8 cellular contexts compared by ENCODE assay signal in the genomic region with DNA sequence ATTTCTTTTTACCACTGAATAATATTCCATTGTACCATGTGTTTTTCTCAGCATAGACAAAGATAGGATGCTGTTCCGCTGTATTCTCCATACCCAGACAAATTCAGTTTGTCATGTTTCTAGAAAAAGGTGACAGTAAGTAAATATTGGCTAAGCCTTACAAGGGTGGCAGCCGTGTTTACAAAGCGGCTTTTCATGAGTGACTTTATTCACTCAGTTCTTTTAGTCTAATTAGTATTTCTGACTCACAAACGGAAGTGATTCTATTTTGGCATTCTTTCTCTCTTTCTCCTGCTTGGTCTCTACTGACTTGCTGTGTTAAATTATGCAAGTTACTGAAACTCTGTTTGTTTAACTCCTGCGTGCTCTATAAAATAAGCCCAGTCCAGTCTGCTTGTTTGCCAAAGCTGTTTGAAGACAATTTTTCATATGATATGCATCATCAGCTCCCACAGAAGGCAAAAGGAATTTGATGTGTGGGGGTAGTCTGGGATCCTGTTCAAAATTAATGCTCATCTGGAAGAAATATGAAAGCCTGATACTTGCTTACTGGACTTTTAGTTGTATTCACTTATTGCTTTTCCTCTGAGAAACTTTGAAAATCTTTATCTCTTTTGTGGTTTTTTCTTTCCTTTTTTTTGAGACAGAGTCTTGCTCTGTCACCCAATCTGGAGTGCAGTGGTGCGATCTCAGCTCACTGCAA. TPM values are rescaled to one million over a fixed set of nuclear protein-coding genes. Genes with fewer than 3 reads are reported as not detected.
DNase-seq lines count a peak whose midpoint lies in the region; ATAC-seq and TF ChIP-seq lines count a peak whose summit lies in the region.

No MANE protein-coding gene starts in this region.

- peak overlapping the region; percentile 5; the same call in 1 of the 2 replicates for H2AFZ ChIP-seq in PC-3 (ENCODE audit: low read length)

- peak overlapping the region; percentile 78 for H3K4me2 ChIP-seq in PC-3 (ENCODE audit: low read length)

- peak; percentile 72 for ATAC-seq in PC-3
- ATAC-seq in natural killer cell treated with Interleukin-12 subunit alpha and Interleukin-12 subunit beta and Interleukin-15 and Interleukin-18, amount 100 ng/mL, for 72 hours = no peak

- peak overlapping the region; percentile 51 for H3K4me3 ChIP-seq in PC-3 (ENCODE audit: low read length)
- peak overlapping the region; percentile 25 for H3K4me3 ChIP-seq in fibroblast of pulmonary artery (replicated peaks; ENCODE audit: low read depth, low read length)
- H3K4me3 ChIP-seq in uterus = no peak overlapping the region

- DNase-seq in NOMO-1 treated with DMSO at 0.1 percent for 48 hours (lab: John Stamatoyannopoulos, UW; ENCODE audit: unreplicated experiment) (peak; percentile 16), NOMO-1 treated with dmso at 0.1 percent for 144 hours (lab: John Stamatoyannopoulos, UW; ENCODE audit: unreplicated experiment) (no peak), PC-3 (peak; percentile 94), fibroblast of pulmonary artery (ENCODE audit: low read depth) (peak; percentile 80), uterus (peak in 1 of 2 donors; percentile 30), posterior cingulate gyrus (no peak)
- no peak for DNase-seq in natural killer cell treated with Interleukin-12 subunit alpha and Interleukin-12 subunit beta and Interleukin-15 and Interleukin-18, amount 100 ng/mL, for 72 hours (ENCODE audit: low spot score)
- DNase-seq in stimulated activated naive CD4-positive, alpha-beta T cell treated with Interleukin-2 at 50 U/mL for 16 hours (lab: John Stamatoyannopoulos, UW) = no peak

- H3K36me3 Mint-ChIP-seq in natural killer cell treated with Interleukin-12 subunit alpha and Interleukin-12 subunit beta and Interleukin-15 and Interleukin-18, amount 100 ng/mL, for 72 hours = no peaks in the 10 kb centered on the region

- peaks cover 45 to 57% of the 10 kb centered on the region in 2 donors for H3K27me3 Mint-ChIP-seq in natural killer cell treated with Interleukin-12 subunit alpha and Interleukin-12 subunit beta and Interleukin-15 and Interleukin-18, amount 100 ng/mL, for 72 hours

- H3K27ac ChIP-seq in PC-3 (ENCODE audit: low read length) (peak overlapping the region; percentile 91), uterus (peak overlapping the region; percentile 74 to 82)

- no peak overlapping the region for H3K4me3 Mint-ChIP-seq in natural killer cell treated with Interleukin-12 subunit alpha and Interleukin-12 subunit beta and Interleukin-15 and Interleukin-18, amount 100 ng/mL, for 72 hours

- peak overlapping the region; percentile 60 for H3K9ac ChIP-seq in PC-3 (ENCODE audit: low read length)

- TF ChIP-seq CTCF in PC-3 (conservative IDR thresholded peaks at IDR 0.05; ENCODE audit: low read depth, low read length) (no peak), fibroblast of pulmonary artery (IDR thresholded peaks at IDR 0.05; ENCODE audit: low read length, missing control alignments) (no peak), uterus (IDR thresholded peaks at IDR 0.05) (no peak)

- no peak for TF ChIP-seq POLR2A in uterus (IDR thresholded peaks at IDR 0.05)

- no peaks in the 10 kb centered on the region for H3F3A ChIP-seq in PC-3 (ENCODE audit: low read length, unreplicated experiment)

- H3K36me3 ChIP-seq in PC-3 (ENCODE audit: low read depth, low read length) (no peaks in the 10 kb centered on the region), uterus (no peaks in the 10 kb centered on the region)

- peaks cover 22% of the 10 kb centered on the region for H3K4me1 ChIP-seq in PC-3 (ENCODE audit: insufficient read depth, low read length)
- H3K4me1 ChIP-seq in uterus = no peaks in the 10 kb centered on the region

- no peaks in the 10 kb centered on the region for H3K9me2 ChIP-seq in PC-3 (replicated peaks; ENCODE audit: low read length)

- peaks cover 6 to 11% of the 10 kb centered on the region in 2 donors for H3K4me1 Mint-ChIP-seq in natural killer cell treated with Interleukin-12 subunit alpha and Interleukin-12 subunit beta and Interleukin-15 and Interleukin-18, amount 100 ng/mL, for 72 hours (ENCODE audit: low read depth in 2 of 2)

- no peaks in the 10 kb centered on the region for H3K27me3 ChIP-seq in PC-3 (ENCODE audit: low read length)
- H3K27me3 ChIP-seq in uterus = no peaks in the 10 kb centered on the region

- intact Hi-C loops in PC-3 (cut with micrococcal nuclease) = loop anchor here (1.0 to 5.0 kb wide), 7 partner anchors 17 to 138 kb away; partner anchors contain the start of gene DYNC2LI1
- intact Hi-C loops in uterus (cut with DNase I; ENCODE audit: low total_unique reads) = no loop called here
- intact Hi-C loops in posterior cingulate gyrus (cut with DNase I) = loop anchor here (10.0 kb wide), 1 partner anchor 140 kb away; the partner anchor contains the start of gene DYNC2LI1

- BruUV-seq in PC-3 (replicated peaks; lab: Mats Ljungman, UMichigan) = no TSS peak

- H3K79me2 ChIP-seq in PC-3 (ENCODE audit: low read length) = no peaks in the 10 kb centered on the region

- H3K9me3 ChIP-seq in PC-3 (ENCODE audit: low read length) = no peaks in the 10 kb centered on the region
- no peaks in the 10 kb centered on the region for H3K9me3 ChIP-seq in uterus

- POLR2A ChIA-PET in PC-3 (lab: Charles Lee; ENCODE audit: unreplicated experiment) = interaction anchor here (0.7 kb wide), 3 partner anchors 24 to 821 kb away, joined by 4 to 5 read pairs (median 4); no protein-coding TSS in a partner anchor

- H4K20me1 ChIP-seq in PC-3 (ENCODE audit: low read length) = no peaks in the 10 kb centered on the region

- no peaks in the 10 kb centered on the region for H3K9me3 Mint-ChIP-seq in natural killer cell treated with Interleukin-12 subunit alpha and Interleukin-12 subunit beta and Interleukin-15 and Interleukin-18, amount 100 ng/mL, for 72 hours

- H3K27ac Mint-ChIP-seq in natural killer cell treated with Interleukin-12 subunit alpha and Interleukin-12 subunit beta and Interleukin-15 and Interleukin-18, amount 100 ng/mL, for 72 hours = no peak overlapping the region

- CTCF ChIA-PET in PC-3 (lab: Charles Lee) = interaction anchor here (0.6 kb wide), 1 partner anchor 126 kb away, joined by 3 read pairs; no protein-coding TSS in a partner anchor

RNA-seq across cellular contexts. Expression of gene PLEKHH2, which starts 2.3 kb away (rescaled TPM):
- 1.9 and 2.7 TPM in 2 replicates for total RNA-seq in PC-3 (2014; rRNA removed)
- 100 to 1,000 TPM in 1 of 4 donors, 10 to 100 TPM in 3; 47.1 to 124 (median 74.8) TPM for total RNA-seq in uterus
- under 1 TPM in 1 of 2 donors, not detected in 1; 0.26 TPM for total RNA-seq in natural killer cell treated with Interleukin-12 subunit alpha and Interleukin-12 subunit beta and Interleukin-15 and Interleukin-18, amount 100 ng/mL, for 72 hours

RNA-seq across cellular contexts. Expression of gene THADA, which starts 38.9 kb away (rescaled TPM):
- 33.6 and 43.1 TPM in 2 replicates for total RNA-seq in PC-3 (2014; rRNA removed)
- 10 to 100 TPM; 31.2 to 68.8 (median 54.9) TPM for total RNA-seq in uterus
- 10 to 100 TPM; 23.7 to 69.5 TPM for total RNA-seq in natural killer cell treated with Interleukin-12 subunit alpha and Interleukin-12 subunit beta and Interleukin-15 and Interleukin-18, amount 100 ng/mL, for 72 hours

RNA-seq across cellular contexts. Expression of gene C1GALT1C1L, which starts 41.5 kb away (rescaled TPM):
- total RNA-seq in PC-3 (2014; rRNA removed) (not detected in 2 replicates), uterus (1 to 10 TPM in 3 of 4 donors, not detected in 1; 1.5 to 3.7 (median 3.7) TPM)
- not detected for total RNA-seq in natural killer cell treated with Interleukin-12 subunit alpha and Interleukin-12 subunit beta and Interleukin-15 and Interleukin-18, amount 100 ng/mL, for 72 hours

Comparison
In these comparisons a context has a peak if more than half of its experiments do, and no peak if none do; other contexts are left out.
1. DNase-seq: peak in NOMO-1 treated with DMSO at 0.1 percent for 48 hours (single experiment), PC-3 (single experiment) and fibroblast of pulmonary artery (single experiment); none in NOMO-1 treated with dmso at 0.1 percent for 144 hours (single experiment), posterior cingulate gyrus (0 of 10), natural killer cell treated with Interleukin-12 subunit alpha and Interleukin-12 subunit beta and Interleukin-15 and Interleukin-18, amount 100 ng/mL, for 72 hours (single experiment) and stimulated activated naive CD4-positive, alpha-beta T cell treated with Interleukin-2 at 50 U/mL for 16 hours (single experiment).
2. H3K4me3 ChIP-seq: peak in PC-3 (single experiment) and fibroblast of pulmonary artery (single experiment); none in uterus (0 of 2).
3. RNA of gene PLEKHH2, which starts 2.3 kb away (total RNA-seq): 47.1 to 124 TPM in uterus; 1.9 to 2.7 TPM in PC-3 and 0.26 TPM in natural killer cell treated with Interleukin-12 subunit alpha and Interleukin-12 subunit beta and Interleukin-15 and Interleukin-18, amount 100 ng/mL, for 72 hours; every median in the first group is over 10 times any median in the second.